8 cellular contexts compared by ENCODE assay signal in genomic region chr3:142976621-142977398, GRCh38. TPM values are rescaled to one million over a fixed set of nuclear protein-coding genes. Genes with fewer than 3 reads are reported as not detected.
A peak's percentile ranks its signal among the peaks of the same experiment; 100 is the strongest.
DNase-seq lines count a peak whose midpoint lies in the region; ATAC-seq and TF ChIP-seq lines count a peak whose summit lies in the region.

No MANE protein-coding gene starts in this region.

- peaks cover 6% of the 10 kb centered on the region for H3K4me1 ChIP-seq in neural progenitor cell
- H3K4me1 ChIP-seq in OCI-LY7 (ENCODE audit: insufficient read depth, low read length, poor library complexity, severe bottlenecking): no peaks in the 10 kb centered on the region

- H3K9ac ChIP-seq in neural progenitor cell: no peak overlapping the region

- ATAC-seq in HG03095 (IDR thresholded peaks at IDR 0.05; ENCODE audit: unreplicated experiment) (no peak), HG02938 (IDR thresholded peaks at IDR 0.05; ENCODE audit: unreplicated experiment) (no peak)

- no peaks in the 10 kb centered on the region for H3K27me3 ChIP-seq in neural progenitor cell

- peak overlapping the region; percentile 3 for H3K27ac Mint-ChIP-seq in neural progenitor cell

- H3K4me3 Mint-ChIP-seq in neural progenitor cell: no peak overlapping the region

- intact Hi-C loops in OCI-LY7 (cut with micrococcal nuclease; ENCODE audit: unreplicated experiment): no loop called here

- POLR2A ChIA-PET in OCI-LY7 (lab: Charles Lee): no interaction called here

- H3K36me3 Mint-ChIP-seq in neural progenitor cell: no peaks in the 10 kb centered on the region

- no peak for TF ChIP-seq CTCF in epithelial cell of proximal tubule (conservative IDR thresholded peaks at IDR 0.05; ENCODE audit: low read depth, low read length)
- TF ChIP-seq CTCF in neural progenitor cell (IDR thresholded peaks at IDR 0.05): no peak
- TF ChIP-seq CTCF in OCI-LY7 (conservative IDR thresholded peaks at IDR 0.05; ENCODE audit: low read length): no peak

- H3K9me3 Mint-ChIP-seq in neural progenitor cell: no peaks in the 10 kb centered on the region

- H4K20me1 ChIP-seq in neural progenitor cell (ENCODE audit: low read depth): no peaks in the 10 kb centered on the region
- no peaks in the 10 kb centered on the region for H4K20me1 ChIP-seq in OCI-LY7 (ENCODE audit: insufficient read depth, low read length)

- DNase-seq in COLO829 (ENCODE audit: low spot score) (peak; percentile 95), NOMO-1 treated with DMSO at 0.1 percent for 48 hours (lab: John Stamatoyannopoulos, UW; ENCODE audit: unreplicated experiment) (peak; percentile 50), epithelial cell of proximal tubule (ENCODE audit: low read depth) (peak; percentile 80), neural progenitor cell (ENCODE audit: low spot score) (no peak), OCI-LY7 (ENCODE audit: low spot score) (no peak), NCI-H748 treated with DMSO at 0.1 percent for 48 hours (lab: John Stamatoyannopoulos, UW) (no peak)

- no peak overlapping the region for H2AFZ ChIP-seq in neural progenitor cell (replicated peaks)
- no peak overlapping the region for H2AFZ ChIP-seq in OCI-LY7 (ENCODE audit: low read length)

- H3K9me2 ChIP-seq in OCI-LY7 (ENCODE audit: insufficient read depth, low read length): no peaks in the 10 kb centered on the region

- H3K4me1 Mint-ChIP-seq in neural progenitor cell: peaks cover 11% of the 10 kb centered on the region

- H3K79me2 ChIP-seq in neural progenitor cell (ENCODE audit: low read depth) (no peaks in the 10 kb centered on the region), OCI-LY7 (ENCODE audit: insufficient read depth, low read depth, low read length) (no peaks in the 10 kb centered on the region)

- CTCF ChIA-PET in OCI-LY7 (lab: Charles Lee; ENCODE audit: unreplicated experiment): no interaction called here

- no peaks in the 10 kb centered on the region for H3K36me3 ChIP-seq in neural progenitor cell
- H3K36me3 ChIP-seq in OCI-LY7 (ENCODE audit: insufficient read depth, low read length): no peaks in the 10 kb centered on the region

- BruUV-seq in OCI-LY7 (replicated peaks; lab: Mats Ljungman, UMichigan): no TSS peak

- H3K9me3 ChIP-seq in neural progenitor cell (ENCODE audit: low read depth) (no peaks in the 10 kb centered on the region), OCI-LY7 (ENCODE audit: low read length) (no peaks in the 10 kb centered on the region)

- no peak overlapping the region for H3K4me3 ChIP-seq in epithelial cell of proximal tubule (ENCODE audit: low read depth, low read length)
- no peak overlapping the region for H3K4me3 ChIP-seq in neural progenitor cell
- H3K4me3 ChIP-seq in OCI-LY7 (ENCODE audit: low read depth, low read length, poor library complexity, severe bottlenecking): no peak overlapping the region

- H3K4me2 ChIP-seq in neural progenitor cell (no peak overlapping the region), OCI-LY7 (ENCODE audit: low read length) (no peak overlapping the region)

- H3K27me3 Mint-ChIP-seq in neural progenitor cell (ENCODE audit: insufficient read depth, low read depth): no peaks in the 10 kb centered on the region

- H3F3A ChIP-seq in neural progenitor cell (ENCODE audit: low read depth): no peaks in the 10 kb centered on the region

- no peak overlapping the region for H3K27ac ChIP-seq in neural progenitor cell
- no peak overlapping the region for H3K27ac ChIP-seq in OCI-LY7 (ENCODE audit: low read depth, low read length, poor library complexity, severe bottlenecking)

RNA-seq across cellular contexts. Expression of gene PAQR9, which starts 13.3 kb away (rescaled TPM):
- total RNA-seq in epithelial cell of proximal tubule: 0.29 and 0.63 TPM in 2 replicates
- 1.7 and 2.2 TPM in 2 replicates for total RNA-seq in neural progenitor cell (ENCODE audit: low replicate concordance)
- not detected in 2 replicates for total RNA-seq in OCI-LY7 (2014; rRNA removed; shearing (Covaris generic))
- total RNA-seq in OCI-LY7 (2022): not detected in 2 replicates

RNA-seq across cellular contexts. Expression of gene U2SURP, which starts 24.6 kb away (rescaled TPM):
- total RNA-seq in epithelial cell of proximal tubule: 65.5 and 77.7 TPM in 2 replicates
- 148 and 232 TPM in 2 replicates for total RNA-seq in neural progenitor cell (ENCODE audit: low replicate concordance)
- 108 and 115 TPM in 2 replicates for total RNA-seq in OCI-LY7 (2014; rRNA removed; shearing (Covaris generic))
- total RNA-seq in OCI-LY7 (2022): 175 and 185 TPM in 2 replicates

Comparison
In these comparisons a context has a peak if more than half of its experiments do, and no peak if none do; other contexts are left out.
1. DNase-seq: peak in COLO829 (single experiment), NOMO-1 treated with DMSO at 0.1 percent for 48 hours (single experiment) and epithelial cell of proximal tubule (single experiment); none in neural progenitor cell (single experiment), OCI-LY7 (single experiment) and NCI-H748 treated with DMSO at 0.1 percent for 48 hours (single experiment).